ENCODE assay signal across 8 cellular contexts in the genomic region with DNA sequence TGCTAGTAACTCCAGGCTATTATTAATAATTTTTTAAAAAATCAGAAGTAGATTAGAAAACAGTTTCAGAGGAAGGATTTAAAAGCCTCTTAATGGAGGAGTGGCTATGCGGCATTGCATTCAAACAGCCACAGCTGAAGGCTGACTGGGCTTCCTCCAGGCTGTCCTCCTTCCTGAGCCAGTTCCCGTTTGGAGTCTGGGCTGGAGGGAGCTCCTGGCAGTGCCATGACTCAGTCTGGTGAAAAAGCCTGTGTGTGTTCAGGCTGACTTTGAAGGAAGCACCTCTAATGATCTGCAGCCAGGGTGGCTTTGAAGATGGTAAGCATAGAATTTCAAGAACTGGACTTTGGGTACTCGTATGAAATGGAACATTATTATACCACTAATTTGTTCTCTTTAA.
"Had no signal": no experiment of that assay in that cellular context is flagged by ENCODE, and none has a peak within 500 bp of the region (broad histone marks: within the 10 kb centered on the region; RNA-seq: fewer than 3 reads in every experiment).

No MANE protein-coding gene starts in this region.

- DNase-seq: GDM1, GF-D8 had no signal

- FAIRE-seq: G401.6, GM12878, GM12891, GM12892, GM18507, GM19239 had no signal

- H3K4me3 ChIP-seq: GM12878 had no signal

- ATAC-seq: GM12878 had no signal
